26 cellular contexts compared by ENCODE assay signal in genomic region chr17:18213666-18214270, GRCh38.
"Had no signal": no experiment of that assay in that cellular context is flagged by ENCODE, and none has a peak within 500 bp of the region (broad histone marks: within the 10 kb centered on the region; RNA-seq: fewer than 3 reads in every experiment).

No MANE protein-coding gene starts in this region.

- H3K9me3 Mint-ChIP-seq: activated naive CD8-positive, alpha-beta T cell treated with anti-CD3 and anti-CD28 coated beads, Interleukin-2, amount 10 ng/mL, durations not matched to agents 7 days and 5 days; nephron progenitor cell; T-cell; T-helper 2 cell treated with Interferon-gamma antibody and Interleukin-4, amounts not matched to agents 5 μg/mL and 100 μg/mL, for 36 hours had no signal

- H3K4me3 ChIP-seq: coronary artery, gastroesophageal sphincter, mucosa of descending colon, pancreas, thoracic aorta, upper lobe of right lung had no signal

- ATAC-seq: activated CD8-positive, alpha-beta T cell treated with anti-CD3 and anti-CD28 coated beads, Interleukin-2, amount 10 ng/mL, durations not matched to agents 7 days and 5 days; gastroesophageal sphincter; left cardiac atrium; mucosa of descending colon; pancreas; sciatic nerve; T-cell; upper lobe of right lung had no signal

- FAIRE-seq: bronchial epithelial cell, islet of Langerhans, pancreas, small intestine had no signal

- H3K27ac Mint-ChIP-seq: activated CD8-positive, alpha-beta T cell treated with anti-CD3 and anti-CD28 coated beads, Interleukin-2, amount 10 ng/mL, durations not matched to agents 7 days and 5 days; activated naive CD8-positive, alpha-beta T cell treated with anti-CD3 and anti-CD28 coated beads, Interleukin-2, amount 10 ng/mL, durations not matched to agents 7 days and 5 days; nephron progenitor cell; T-cell; T-helper 2 cell treated with Interferon-gamma antibody and Interleukin-4, amounts not matched to agents 5 μg/mL and 100 μg/mL, for 36 hours had no signal

- H3K4me3 Mint-ChIP-seq: activated CD8-positive, alpha-beta T cell treated with anti-CD3 and anti-CD28 coated beads, Interleukin-2, amount 10 ng/mL, durations not matched to agents 7 days and 5 days; activated naive CD8-positive, alpha-beta T cell treated with anti-CD3 and anti-CD28 coated beads, Interleukin-2, amount 10 ng/mL, durations not matched to agents 7 days and 5 days; nephron progenitor cell; T-cell; T-helper 2 cell treated with Interferon-gamma antibody and Interleukin-4, amounts not matched to agents 5 μg/mL and 100 μg/mL, for 36 hours had no signal

- H3K27me3 Mint-ChIP-seq: activated naive CD8-positive, alpha-beta T cell treated with anti-CD3 and anti-CD28 coated beads, Interleukin-2, amount 10 ng/mL, durations not matched to agents 7 days and 5 days; T-cell had no signal

- H3K9me3 ChIP-seq: gastroesophageal sphincter, mucosa of descending colon, pancreas, thoracic aorta, upper lobe of right lung had no signal

- H3K4me1 Mint-ChIP-seq: activated naive CD8-positive, alpha-beta T cell treated with anti-CD3 and anti-CD28 coated beads, Interleukin-2, amount 10 ng/mL, durations not matched to agents 7 days and 5 days had no signal

- H3K27ac ChIP-seq: coronary artery, epithelial cell of prostate, gastroesophageal sphincter, pancreas, thoracic aorta, upper lobe of right lung, WERI-Rb-1 had no signal

- DNase-seq: activated CD4-positive, alpha-beta T cell treated with anti-CD3 and anti-CD28 coated beads for 1 hour; activated CD4-positive, alpha-beta T cell treated with anti-CD3 and anti-CD28 coated beads, Interleukin-2, amount 50 U/mL, for 1 hour; activated CD8-positive, alpha-beta T cell treated with anti-CD3 and anti-CD28 coated beads, Interleukin-2, amount 10 ng/mL, durations not matched to agents 7 days and 5 days; activated naive CD4-positive, alpha-beta T cell treated with Interleukin-2 at 50 U/mL for 16 hours; activated naive CD8-positive, alpha-beta T cell treated with anti-CD3 and anti-CD28 coated beads, Interleukin-2, amount 10 ng/mL, durations not matched to agents 7 days and 5 days; activated T-cell treated with anti-CD3 and anti-CD28 coated beads, Interleukin-2, amount 50 U/mL, for 1 hour; amygdala; cerebellar nuclear complex; left cardiac atrium; mucosa of descending colon; nephron progenitor cell; pancreas; small intestine; stimulated activated CD8-positive, alpha-beta memory T cell treated with anti-CD3 and anti-CD28 coated beads, Interleukin-4, amount 100 ng/mL, for 48 hours; stimulated activated naive CD4-positive, alpha-beta T cell; T-cell; upper lobe of right lung; WERI-Rb-1 had no signal

- H3K27me3 ChIP-seq: gastroesophageal sphincter, pancreas, upper lobe of right lung had no signal

- H3K4me1 ChIP-seq: pancreas had no signal
